1 cellular context compared by ENCODE assay signal in genomic region chr1:20486457-20487235, GRCh38.
A peak's percentile ranks its signal among the peaks of the same experiment; 100 is the strongest.
TF ChIP-seq lines count a peak whose summit lies in the region.

No MANE protein-coding gene starts in this region.

TF ChIP-seq in HepG2, 621 proteins besides CTCF, POLR2A, EP300 and RAD21 (continued from another document and continues in another):
- TF ChIP-seq ZBTB40 (IDR thresholded peaks at IDR 0.05) (no peak), ZBTB40 (CRISPR knock-in tag; IDR thresholded peaks at IDR 0.05) (peak; percentile 74; the same call in 1 of the 2 replicates), TCF7 (IDR thresholded peaks at IDR 0.05; ENCODE audit: low read depth) (no peak), HNRNPH1 (optimal IDR thresholded peaks at IDR 0.05; ENCODE audit: low read depth, low read length) (peak; percentile 91), ATRX (CRISPR knock-in tag; IDR thresholded peaks at IDR 0.05; ENCODE audit: borderline replicate concordance) (no peak), GATAD2A (CRISPR knock-in tag; IDR thresholded peaks at IDR 0.05) (peak; percentile 74), ZNF646 (CRISPR knock-in tag; IDR thresholded peaks at IDR 0.05) (no peak), RBFOX2 (IDR thresholded peaks at IDR 0.05; ENCODE audit: low read depth, low read length) (peak; percentile 96), TSC22D2 (CRISPR knock-in tag; IDR thresholded peaks at IDR 0.05; ENCODE audit: borderline replicate concordance) (peak; percentile 39; the same call in 1 of the 2 replicates), NBN (conservative IDR thresholded peaks at IDR 0.05) (no peak), MED8 (CRISPR knock-in tag; IDR thresholded peaks at IDR 0.05; ENCODE audit: insufficient replicate concordance) (peak; percentile 49), DR1 (CRISPR knock-in tag; IDR thresholded peaks at IDR 0.05) (peak; percentile 60; the same call in 1 of the 2 replicates), MEF2D (CRISPR knock-in tag; IDR thresholded peaks at IDR 0.05) (peak; percentile 13; the same call in 1 of the 2 replicates), ZFP37 (CRISPR knock-in tag; IDR thresholded peaks at IDR 0.05; ENCODE audit: borderline replicate concordance) (no peak), ZNF768 (CRISPR knock-in tag; IDR thresholded peaks at IDR 0.05) (peak; percentile 35; the same call in 1 of the 2 replicates), ZNF367 (CRISPR knock-in tag; IDR thresholded peaks at IDR 0.05; ENCODE audit: borderline replicate concordance) (no peak)
- TF ChIP-seq, protein P1, sequence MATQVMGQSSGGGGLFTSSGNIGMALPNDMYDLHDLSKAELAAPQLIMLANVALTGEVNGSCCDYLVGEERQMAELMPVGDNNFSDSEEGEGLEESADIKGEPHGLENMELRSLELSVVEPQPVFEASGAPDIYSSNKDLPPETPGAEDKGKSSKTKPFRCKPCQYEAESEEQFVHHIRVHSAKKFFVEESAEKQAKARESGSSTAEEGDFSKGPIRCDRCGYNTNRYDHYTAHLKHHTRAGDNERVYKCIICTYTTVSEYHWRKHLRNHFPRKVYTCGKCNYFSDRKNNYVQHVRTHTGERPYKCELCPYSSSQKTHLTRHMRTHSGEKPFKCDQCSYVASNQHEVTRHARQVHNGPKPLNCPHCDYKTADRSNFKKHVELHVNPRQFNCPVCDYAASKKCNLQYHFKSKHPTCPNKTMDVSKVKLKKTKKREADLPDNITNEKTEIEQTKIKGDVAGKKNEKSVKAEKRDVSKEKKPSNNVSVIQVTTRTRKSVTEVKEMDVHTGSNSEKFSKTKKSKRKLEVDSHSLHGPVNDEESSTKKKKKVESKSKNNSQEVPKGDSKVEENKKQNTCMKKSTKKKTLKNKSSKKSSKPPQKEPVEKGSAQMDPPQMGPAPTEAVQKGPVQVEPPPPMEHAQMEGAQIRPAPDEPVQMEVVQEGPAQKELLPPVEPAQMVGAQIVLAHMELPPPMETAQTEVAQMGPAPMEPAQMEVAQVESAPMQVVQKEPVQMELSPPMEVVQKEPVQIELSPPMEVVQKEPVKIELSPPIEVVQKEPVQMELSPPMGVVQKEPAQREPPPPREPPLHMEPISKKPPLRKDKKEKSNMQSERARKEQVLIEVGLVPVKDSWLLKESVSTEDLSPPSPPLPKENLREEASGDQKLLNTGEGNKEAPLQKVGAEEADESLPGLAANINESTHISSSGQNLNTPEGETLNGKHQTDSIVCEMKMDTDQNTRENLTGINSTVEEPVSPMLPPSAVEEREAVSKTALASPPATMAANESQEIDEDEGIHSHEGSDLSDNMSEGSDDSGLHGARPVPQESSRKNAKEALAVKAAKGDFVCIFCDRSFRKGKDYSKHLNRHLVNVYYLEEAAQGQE (IDR thresholded peaks at IDR 0.05; ENCODE audit: borderline replicate concordance in 1 of 2, low read depth in 1 of 2, low read length in 2 of 2): no peak; a peak in 1 of 4 replicates
- TF ChIP-seq, protein P2, sequence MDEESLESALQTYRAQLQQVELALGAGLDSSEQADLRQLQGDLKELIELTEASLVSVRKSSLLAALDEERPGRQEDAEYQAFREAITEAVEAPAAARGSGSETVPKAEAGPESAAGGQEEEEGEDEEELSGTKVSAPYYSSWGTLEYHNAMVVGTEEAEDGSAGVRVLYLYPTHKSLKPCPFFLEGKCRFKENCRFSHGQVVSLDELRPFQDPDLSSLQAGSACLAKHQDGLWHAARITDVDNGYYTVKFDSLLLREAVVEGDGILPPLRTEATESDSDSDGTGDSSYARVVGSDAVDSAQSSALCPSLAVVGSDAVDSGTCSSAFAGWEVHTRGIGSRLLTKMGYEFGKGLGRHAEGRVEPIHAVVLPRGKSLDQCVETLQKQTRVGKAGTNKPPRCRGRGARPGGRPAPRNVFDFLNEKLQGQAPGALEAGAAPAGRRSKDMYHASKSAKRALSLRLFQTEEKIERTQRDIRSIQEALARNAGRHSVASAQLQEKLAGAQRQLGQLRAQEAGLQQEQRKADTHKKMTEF (CRISPR knock-in tag; IDR thresholded peaks at IDR 0.05): peak; percentile 98
- TF ChIP-seq, protein P3, sequence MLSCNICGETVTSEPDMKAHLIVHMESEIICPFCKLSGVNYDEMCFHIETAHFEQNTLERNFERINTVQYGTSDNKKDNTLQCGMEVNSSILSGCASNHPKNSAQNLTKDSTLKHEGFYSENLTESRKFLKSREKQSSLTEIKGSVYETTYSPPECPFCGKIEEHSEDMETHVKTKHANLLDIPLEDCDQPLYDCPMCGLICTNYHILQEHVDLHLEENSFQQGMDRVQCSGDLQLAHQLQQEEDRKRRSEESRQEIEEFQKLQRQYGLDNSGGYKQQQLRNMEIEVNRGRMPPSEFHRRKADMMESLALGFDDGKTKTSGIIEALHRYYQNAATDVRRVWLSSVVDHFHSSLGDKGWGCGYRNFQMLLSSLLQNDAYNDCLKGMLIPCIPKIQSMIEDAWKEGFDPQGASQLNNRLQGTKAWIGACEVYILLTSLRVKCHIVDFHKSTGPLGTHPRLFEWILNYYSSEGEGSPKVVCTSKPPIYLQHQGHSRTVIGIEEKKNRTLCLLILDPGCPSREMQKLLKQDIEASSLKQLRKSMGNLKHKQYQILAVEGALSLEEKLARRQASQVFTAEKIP (CRISPR knock-in tag; IDR thresholded peaks at IDR 0.05; ENCODE audit: borderline replicate concordance): no peak
- TF ChIP-seq, protein P4, sequence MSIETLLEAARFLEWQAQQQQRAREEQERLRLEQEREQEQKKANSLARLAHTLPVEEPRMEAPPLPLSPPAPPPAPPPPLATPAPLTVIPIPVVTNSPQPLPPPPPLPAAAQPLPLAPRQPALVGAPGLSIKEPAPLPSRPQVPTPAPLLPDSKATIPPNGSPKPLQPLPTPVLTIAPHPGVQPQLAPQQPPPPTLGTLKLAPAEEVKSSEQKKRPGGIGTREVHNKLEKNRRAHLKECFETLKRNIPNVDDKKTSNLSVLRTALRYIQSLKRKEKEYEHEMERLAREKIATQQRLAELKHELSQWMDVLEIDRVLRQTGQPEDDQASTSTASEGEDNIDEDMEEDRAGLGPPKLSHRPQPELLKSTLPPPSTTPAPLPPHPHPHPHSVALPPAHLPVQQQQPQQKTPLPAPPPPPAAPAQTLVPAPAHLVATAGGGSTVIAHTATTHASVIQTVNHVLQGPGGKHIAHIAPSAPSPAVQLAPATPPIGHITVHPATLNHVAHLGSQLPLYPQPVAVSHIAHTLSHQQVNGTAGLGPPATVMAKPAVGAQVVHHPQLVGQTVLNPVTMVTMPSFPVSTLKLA (IDR thresholded peaks at IDR 0.05): no peak
